ENCODE assay signal across 8 cellular contexts in genomic region chr18:79964330-79965118, GRCh38. TPM values are rescaled to one million over a fixed set of nuclear protein-coding genes. Genes with fewer than 3 reads are reported as not detected.
A peak's percentile ranks its signal among the peaks of the same experiment; 100 is the strongest.
DNase-seq lines count a peak whose midpoint lies in the region; ATAC-seq and TF ChIP-seq lines count a peak whose summit lies in the region.

Gene HSBP1L1, plus strand, starts transcription at chr18:79964643. Its CDS starts 93 bp downstream, at chr18:79964736.

- H3K27ac ChIP-seq in vagina = peak within 1 kb of the TSS; percentile 82

- intact Hi-C loops in vagina (cut with DNase I) = no loop called here

- H3K4me3 ChIP-seq in AG04449 (ENCODE audit: low read depth, low read length) (peak within 1 kb of the TSS; percentile 60), fibroblast of the aortic adventitia (ENCODE audit: low read depth, low read length) (peak within 1 kb of the TSS; percentile 69), vagina (peak within 1 kb of the TSS; percentile 63 to 74)

- DNase-seq in AG04449 (ENCODE audit: low read depth, low spot score) (no peak), NOMO-1 treated with dmso at 0.1 percent for 144 hours (lab: John Stamatoyannopoulos, UW; ENCODE audit: unreplicated experiment) (peak; percentile 72), fibroblast of the aortic adventitia (ENCODE audit: low read depth) (peak; percentile 25), neural crest cell (ENCODE audit: low read depth, low spot score) (peak; percentile 64), vagina (ENCODE audit: extremely low spot score in 2 of 2) (no peak)
- DNase-seq in activated effector memory CD4-positive, alpha-beta T cell treated with anti-CD3 and anti-CD28 coated beads, Interleukin-2, amount 50 U/mL, for 16 hours = peak; percentile 86

- H3K27me3 Mint-ChIP-seq in neural crest cell (ENCODE audit: low read depth) = peaks cover 35% of the 10 kb centered on the region

- TF ChIP-seq CTCF in AG04449 (IDR thresholded peaks at IDR 0.05; ENCODE audit: insufficient read depth, low read length, missing control alignments) (peak; percentile 19), fibroblast of the aortic adventitia (IDR thresholded peaks at IDR 0.05; ENCODE audit: insufficient read depth, low read length) (peak; percentile 40), neural crest cell (conservative IDR thresholded peaks at IDR 0.05) (peak; percentile 39), vagina (IDR thresholded peaks at IDR 0.05) (no peak)

- H3K27me3 ChIP-seq in vagina = no peaks in the 10 kb centered on the region

- no peaks in the 10 kb centered on the region for H3K9me3 Mint-ChIP-seq in neural crest cell

- ATAC-seq in GM18517 (IDR thresholded peaks at IDR 0.05; ENCODE audit: unreplicated experiment) (peak; percentile 40), HG03025 (IDR thresholded peaks at IDR 0.05; ENCODE audit: low FRiP score, unreplicated experiment) (peak; percentile 66)

- peaks cover 32% of the 10 kb centered on the region for H3K4me1 ChIP-seq in vagina

- H3K4me3 Mint-ChIP-seq in neural crest cell = peak within 1 kb of the TSS; percentile 14

- H3K9me3 ChIP-seq in vagina = no peaks in the 10 kb centered on the region

- H3K36me3 Mint-ChIP-seq in neural crest cell (ENCODE audit: low read depth) = peaks cover 4% of the 10 kb centered on the region

- no peak for TF ChIP-seq POLR2A in vagina (IDR thresholded peaks at IDR 0.05)

- CTCF ChIA-PET in AG04449 (lab: Yijun Ruan, JAX) = interaction anchor here (0.6 kb wide), 1 partner anchor 22 kb away, joined by 3 read pairs; no protein-coding TSS in a partner anchor

- no peak within 1 kb of the TSS for H3K27ac Mint-ChIP-seq in neural crest cell (ENCODE audit: unreplicated experiment)

- peaks cover 27% of the 10 kb centered on the region for H3K4me1 Mint-ChIP-seq in neural crest cell

- POLR2A ChIA-PET in AG04449 (lab: Yijun Ruan, JAX) = no interaction called here

- H3K36me3 ChIP-seq in vagina = peaks cover 0 to 10% of the 10 kb centered on the region in 2 donors

RNA-seq across cellular contexts. Expression of gene HSBP1L1, which starts in this region (rescaled TPM):
- 2.5 and 7.2 TPM in 2 replicates for total RNA-seq in fibroblast of the aortic adventitia (ENCODE audit: low replicate concordance)
- 0.58 TPM in 1 of 2 replicates, not detected in the other for total RNA-seq in neural crest cell
- total RNA-seq in vagina = 32.2 TPM

Comparison
In these comparisons a context has a peak if more than half of its experiments do, and no peak if none do; other contexts are left out.
1. Peak in DNase-seq in neural crest cell; RNA of the gene not detected or under 1 TPM.
2. DNase-seq: peak in NOMO-1 treated with dmso at 0.1 percent for 144 hours (single experiment), activated effector memory CD4-positive, alpha-beta T cell treated with anti-CD3 and anti-CD28 coated beads, Interleukin-2, amount 50 U/mL, for 16 hours (single experiment) and fibroblast of the aortic adventitia (single experiment); none in AG04449 (single experiment) and vagina (0 of 2).
3. CTCF ChIP-seq: peak in AG04449 (single experiment), fibroblast of the aortic adventitia (single experiment) and neural crest cell (single experiment); none in vagina (0 of 3).
4. Peak in every context shown above with its lines, with median percentiles within 50 percentile points of each other: H3K4me3 ChIP-seq.